Comparison of ENCODE assay signal across 14 cellular contexts in the genomic region with DNA sequence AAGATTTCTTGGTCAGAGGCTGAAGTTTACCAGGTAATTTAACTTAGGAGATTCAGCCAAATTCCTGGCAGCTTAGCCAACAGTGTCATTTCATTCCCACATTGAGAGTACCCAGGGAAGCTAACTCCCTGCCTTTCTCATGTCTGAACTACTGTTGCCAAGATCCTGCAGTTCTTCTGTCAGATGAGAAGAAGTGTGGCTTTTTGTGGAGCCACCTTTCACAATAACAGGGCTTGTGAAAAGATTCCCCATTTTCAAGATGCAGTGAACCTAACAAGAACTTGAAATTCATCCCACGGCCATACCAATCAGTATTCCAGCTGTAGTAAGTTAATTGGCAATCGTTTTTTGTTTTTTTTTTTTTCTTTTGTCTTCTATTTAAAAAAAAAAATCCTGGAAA.
A peak's percentile ranks its signal among the peaks of the same experiment; 100 is the strongest.
DNase-seq lines count a peak whose midpoint lies in the region; ATAC-seq and TF ChIP-seq lines count a peak whose summit lies in the region.
"Had no signal": no experiment of that assay in that cellular context is flagged by ENCODE, and none has a peak within 500 bp of the region (broad histone marks: within the 10 kb centered on the region; RNA-seq: fewer than 3 reads in every experiment).

No MANE protein-coding gene starts in this region.

- CTCF ChIA-PET in Calu3 (lab: Charles Lee), result no interaction called here

- no peak overlapping the region for H3K4me3 ChIP-seq in body of pancreas

- H3K27ac ChIP-seq in body of pancreas, result no peak overlapping the region

- H3K9me3 Mint-ChIP-seq in Calu3 (ENCODE audit: low read depth, unreplicated experiment), result no peaks in the 10 kb centered on the region
- H3K9me3 Mint-ChIP-seq: IgD-negative memory B cell had no signal

- H3K4me3 Mint-ChIP-seq in Calu3 (ENCODE audit: low read depth, unreplicated experiment), result no peak overlapping the region
- H3K4me3 Mint-ChIP-seq: IgD-negative memory B cell had no signal

- DNase-seq in Right ventricle myocardium superior (no peak), cardiac septum (ENCODE audit: low spot score) (no peak), cerebellar cortex (ENCODE audit: low spot score) (peak; percentile 11), inferior parietal cortex (ENCODE audit: extremely low spot score) (peak; percentile 9), Calu3 (no peak), body of pancreas (no peak), DMS79 (lab: John Stamatoyannopoulos, UW) (no peak), NCI-H82 treated with DMSO at 0.1 percent for 48 hours (lab: John Stamatoyannopoulos, UW; ENCODE audit: unreplicated experiment) (no peak)
- DNase-seq: DMS79 treated with DMSO at 0.1 percent for 48 hours, GDM1, NCI-H1436, NCI-H2029 treated with DMSO at 0.1 percent for 48 hours, NCI-H510A treated with DMSO at 0.1 percent for 48 hours had no signal

- no peaks in the 10 kb centered on the region for H3K27me3 Mint-ChIP-seq in Calu3 (ENCODE audit: unreplicated experiment)
- H3K27me3 Mint-ChIP-seq: IgD-negative memory B cell had no signal

- no peaks in the 10 kb centered on the region for H3K36me3 Mint-ChIP-seq in Calu3 (ENCODE audit: insufficient read depth, unreplicated experiment)

- H3K4me1 Mint-ChIP-seq in Calu3 (ENCODE audit: low read depth, unreplicated experiment), result no peaks in the 10 kb centered on the region
- H3K4me1 Mint-ChIP-seq: IgD-negative memory B cell had no signal

- no peaks in the 10 kb centered on the region for H3K36me3 ChIP-seq in body of pancreas (replicated peaks in 1 of 2; ENCODE audit: insufficient read depth in 1 of 2, low read depth in 2 of 2)

- TF ChIP-seq POLR2A in body of pancreas (IDR thresholded peaks at IDR 0.05), result no peak

- ATAC-seq in Right ventricle myocardium superior (ENCODE audit: poor library complexity) (peak; percentile 38), body of pancreas (no peak)

- WGBS in body of pancreas, 2 donors, result 72 to 87% methylated on average over 2 of the region's 2 CpGs

- TF ChIP-seq CTCF in Calu3 (IDR thresholded peaks at IDR 0.05; ENCODE audit: unreplicated experiment) (no peak), body of pancreas (IDR thresholded peaks at IDR 0.05) (no peak)

- H3K27me3 ChIP-seq in body of pancreas, result no peaks in the 10 kb centered on the region

- H3K27ac Mint-ChIP-seq in Calu3 (ENCODE audit: unreplicated experiment), result no peak overlapping the region

- intact Hi-C loops in Right ventricle myocardium superior (cut with DNase I), result no loop called here
- intact Hi-C loops in cardiac septum (cut with DNase I), result no loop called here
- intact Hi-C loops in Calu3 (cut with micrococcal nuclease; ENCODE audit: unreplicated experiment), result loop anchor here (5.0 kb wide), 1 partner anchor 176 kb away; a partner anchor contains a TSS
- intact Hi-C loops in body of pancreas (cut with DNase I), result no loop called here

- peaks cover 6% of the 10 kb centered on the region for H3K4me1 ChIP-seq in body of pancreas

- no TSS peak for BruUV-seq in Calu3 (replicated peaks; lab: Mats Ljungman, UMichigan)

- no peaks in the 10 kb centered on the region for H3K9me3 ChIP-seq in body of pancreas

Comparison
In these comparisons a context has a peak if more than half of its experiments do, and no peak if none do; other contexts are left out.
1. DNase-seq: peak in cerebellar cortex (single experiment) and inferior parietal cortex (single experiment); none in Right ventricle myocardium superior (single experiment), cardiac septum (single experiment), Calu3 (single experiment), body of pancreas (0 of 4), DMS79 (single experiment) and NCI-H82 treated with DMSO at 0.1 percent for 48 hours (single experiment).